Comparison of ENCODE assay signal across 9 cellular contexts in genomic region chr11:114400222-114400973, GRCh38.
DNase-seq lines count a peak whose midpoint lies in the region; ATAC-seq, FAIRE-seq and TF ChIP-seq lines count a peak whose summit lies in the region.
"Had no signal": no experiment of that assay in that cellular context is flagged by ENCODE, and none has a peak within 500 bp of the region (broad histone marks: within the 10 kb centered on the region; RNA-seq: fewer than 3 reads in every experiment).

A gene with protein sequence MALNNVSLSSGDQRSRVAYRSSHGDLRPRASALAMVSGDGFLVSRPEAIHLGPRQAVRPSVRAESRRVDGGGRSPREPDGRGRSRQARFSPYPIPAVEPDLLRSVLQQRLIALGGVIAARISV (minus strand): TSS chr11:114400511. CDS start chr11:114400331, 180 bp downstream.
A gene with protein sequence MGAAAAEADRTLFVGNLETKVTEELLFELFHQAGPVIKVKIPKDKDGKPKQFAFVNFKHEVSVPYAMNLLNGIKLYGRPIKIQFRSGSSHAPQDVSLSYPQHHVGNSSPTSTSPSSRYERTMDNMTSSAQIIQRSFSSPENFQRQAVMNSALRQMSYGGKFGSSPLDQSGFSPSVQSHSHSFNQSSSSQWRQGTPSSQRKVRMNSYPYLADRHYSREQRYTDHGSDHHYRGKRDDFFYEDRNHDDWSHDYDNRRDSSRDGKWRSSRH (plus strand): TSS chr11:114400666. CDS start chr11:114400672, 6 bp downstream.

- peak within 1 kb of the TSS; percentile 65 for H3K4me3 ChIP-seq in AG09309 (ENCODE audit: control insufficient read depth, low read depth, low read length)

- FAIRE-seq in islet of Langerhans (lab: Jason Lieb, UNC): peak; percentile 85
- FAIRE-seq: colon had no signal

- peak within 1 kb of the TSS; percentile 98 for H3K27ac Mint-ChIP-seq in central memory CD8-positive, alpha-beta T cell (ENCODE audit: low read depth)

- H3K4me1 Mint-ChIP-seq in central memory CD8-positive, alpha-beta T cell: peaks cover 52% of the 10 kb centered on the region

- DNase-seq in AG09309 (ENCODE audit: low read depth): peak; percentile 98
- DNase-seq in NCI-H226: peak; percentile 99
- peak; percentile 88 to 97 (median 94) for DNase-seq in activated CD4-positive, CD25-positive, alpha-beta regulatory T cell (lab: John Stamatoyannopoulos, UW)
- DNase-seq in central memory CD8-positive, alpha-beta T cell (ENCODE audit: low spot score in 2 of 2): peak; percentile 94 to 95
- DNase-seq in stimulated activated CD4-positive, alpha-beta T cell treated with anti-CD3 and anti-CD28 coated beads, Interleukin-12 subunit alpha, Interleukin-12 subunit beta, amount 100 ng/mL, for 4 hours: peak; percentile 97

- H3K4me3 Mint-ChIP-seq in central memory CD8-positive, alpha-beta T cell: peak within 1 kb of the TSS; percentile 89

- H3K36me3 Mint-ChIP-seq in central memory CD8-positive, alpha-beta T cell (ENCODE audit: insufficient read depth): peaks cover 31% of the 10 kb centered on the region

- TF ChIP-seq CTCF in AG09309 (IDR thresholded peaks at IDR 0.05; ENCODE audit: control insufficient read depth, insufficient read depth, low read depth, low read length, missing control alignments): no peak

- no peaks in the 10 kb centered on the region for H3K27me3 Mint-ChIP-seq in central memory CD8-positive, alpha-beta T cell

- no peaks in the 10 kb centered on the region for H3K9me3 Mint-ChIP-seq in central memory CD8-positive, alpha-beta T cell

- ATAC-seq in GM18909 (IDR thresholded peaks at IDR 0.05; ENCODE audit: poor library complexity, unreplicated experiment): peak; percentile 97
- ATAC-seq in HG03175 (IDR thresholded peaks at IDR 0.05; ENCODE audit: unreplicated experiment): peak; percentile 96
- ATAC-seq in central memory CD8-positive, alpha-beta T cell (replicated peaks; ENCODE audit: extremely low read depth, poor library complexity, severe bottlenecking): peak; percentile 92

Comparison
In these comparisons a context has a peak if more than half of its experiments do, and no peak if none do; other contexts are left out.
1. Peak in every context shown above with its lines: DNase-seq, ATAC-seq and H3K4me3 ChIP-seq.